15 cellular contexts compared by ENCODE assay signal in the genomic region with DNA sequence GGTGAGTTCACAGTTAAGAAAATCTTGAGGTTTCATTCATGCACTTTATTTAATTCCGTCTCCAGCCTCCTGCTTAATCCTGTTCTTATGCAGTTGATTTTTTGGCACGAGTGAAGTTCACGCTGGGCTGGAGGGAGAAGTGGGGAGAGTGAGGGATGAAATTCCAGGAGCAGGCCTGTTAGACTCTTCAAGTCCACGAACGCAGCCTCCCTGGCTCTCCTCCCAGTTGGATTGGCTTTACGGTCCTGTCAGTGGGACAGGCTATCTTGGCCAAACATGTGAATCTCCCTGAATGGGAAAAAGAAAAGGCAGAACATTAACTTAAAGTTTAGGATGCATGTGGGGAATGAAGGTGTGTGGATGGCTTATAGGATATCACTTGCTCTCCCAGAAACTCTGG.
DNase-seq lines count a peak whose midpoint lies in the region; ATAC-seq and TF ChIP-seq lines count a peak whose summit lies in the region.
"Had no signal": no experiment of that assay in that cellular context is flagged by ENCODE, and none has a peak within 500 bp of the region (broad histone marks: within the 10 kb centered on the region; RNA-seq: fewer than 3 reads in every experiment).

No MANE protein-coding gene starts in this region.

- TF ChIP-seq CTCF in heart left ventricle (IDR thresholded peaks at IDR 0.05) = no peak
- TF ChIP-seq CTCF in psoas muscle (IDR thresholded peaks at IDR 0.05) = no peak
- no peak for TF ChIP-seq CTCF in PC-9 (conservative IDR thresholded peaks at IDR 0.05)

- H3K79me2 ChIP-seq in ACC112 (ENCODE audit: control insufficient read depth, insufficient read depth, low read length, unreplicated experiment) = no peaks in the 10 kb centered on the region
- H3K79me2 ChIP-seq in PC-9 (ENCODE audit: low read depth) = no peaks in the 10 kb centered on the region

- H3K36me3 ChIP-seq in ACC112 (ENCODE audit: insufficient read depth, low read length) (no peaks in the 10 kb centered on the region), heart left ventricle (no peaks in the 10 kb centered on the region), psoas muscle (ENCODE audit: insufficient read depth in 1 of 2, low read depth in 1 of 2) (no peaks in the 10 kb centered on the region), PC-9 (ENCODE audit: low read depth) (no peaks in the 10 kb centered on the region)
- H3K36me3 ChIP-seq: upper lobe of left lung had no signal

- WGBS in heart left ventricle, 4 donors = 12 to 28% (median 23%) methylated on average over 6 of the region's 6 CpGs
- WGBS in psoas muscle, 3 donors = 12 to 30% (median 15%) methylated on average over 6 of the region's 6 CpGs

- H3K4me1 ChIP-seq in ACC112 (ENCODE audit: control insufficient read depth, insufficient read depth, low read length, unreplicated experiment) = peaks cover 47% of the 10 kb centered on the region
- peaks cover 0 to 47% (median 37%) of the 10 kb centered on the region in 12 donors for H3K4me1 ChIP-seq in heart left ventricle
- H3K4me1 ChIP-seq in psoas muscle = peaks cover 5% of the 10 kb centered on the region
- H3K4me1 ChIP-seq in PC-9 (replicated peaks; ENCODE audit: insufficient read depth) = peaks cover 29% of the 10 kb centered on the region
- H3K4me1 ChIP-seq: upper lobe of left lung had no signal

- intact Hi-C loops in heart left ventricle (cut with DNase I) = loop anchor here in 3 of 10 donors (5.0 to 10.0 kb wide), 3 partner anchors 88 to 314 kb away; a partner anchor contains a TSS
- intact Hi-C loops in psoas muscle (cut with DNase I) = no loop called here
- intact Hi-C loops in PC-9 (cut with micrococcal nuclease; ENCODE audit: unreplicated experiment) = loop anchor here (5.0 kb wide), 1 partner anchor 364 kb away; no protein-coding TSS in a partner anchor

- H3K9me3 ChIP-seq in heart left ventricle = peaks cover 0 to 14% (median 5%) of the 10 kb centered on the region in 12 donors
- peaks cover 10% of the 10 kb centered on the region for H3K9me3 ChIP-seq in psoas muscle
- no peaks in the 10 kb centered on the region for H3K9me3 ChIP-seq in PC-9 (ENCODE audit: insufficient read depth, low read depth)

- H3K4me3 ChIP-seq in ACC112 (ENCODE audit: low read depth, low read length) (peak overlapping the region; percentile 38; the same call in 1 of the 2 replicates), heart left ventricle (no peak overlapping the region), psoas muscle (no peak overlapping the region), PC-9 (no peak overlapping the region)
- H3K4me3 ChIP-seq: upper lobe of left lung had no signal

- no peak overlapping the region for H3K4me2 ChIP-seq in PC-9

- POLR2A ChIA-PET in PC-9 (lab: Charles Lee; ENCODE audit: unreplicated experiment) = interaction anchor here (0.6 kb wide), 1 partner anchor 270 kb away, joined by 3 read pairs; no protein-coding TSS in a partner anchor

- CTCF ChIA-PET in PC-9 (lab: Charles Lee) = no interaction called here

- no peak for TF ChIP-seq POLR2A in heart left ventricle (IDR thresholded peaks at IDR 0.05)
- TF ChIP-seq POLR2A in GM18505 (IDR thresholded peaks at IDR 0.05; ENCODE audit: borderline replicate concordance, extremely low read depth, insufficient read depth, insufficient read length) = no peak

- no TSS peak for BruUV-seq in PC-9 (replicated peaks; lab: Mats Ljungman, UMichigan)

- H3K27me3 ChIP-seq in ACC112 (ENCODE audit: insufficient read depth, low read length) (no peaks in the 10 kb centered on the region), heart left ventricle (peaks cover 0 to 3% (median 0%) of the 10 kb centered on the region in 9 donors), psoas muscle (ENCODE audit: insufficient read depth in 3 of 3, low read length in 2 of 3) (no peaks in the 10 kb centered on the region), PC-9 (ENCODE audit: insufficient read depth, low read depth) (peaks cover 8% of the 10 kb centered on the region)
- H3K27me3 ChIP-seq: upper lobe of left lung had no signal

- H2AFZ ChIP-seq in ACC112 (ENCODE audit: low read length, unreplicated experiment) = no peak overlapping the region
- H2AFZ ChIP-seq in PC-9 = no peak overlapping the region

- peak overlapping the region; percentile 91 for H3K27ac ChIP-seq in ACC112 (ENCODE audit: low read depth, low read length)
- peak overlapping the region in 10 of 12 donors; percentile 9 to 71 (median 62) for H3K27ac ChIP-seq in heart left ventricle
- H3K27ac ChIP-seq in psoas muscle = peak overlapping the region; percentile 20
- H3K27ac ChIP-seq in PC-9 = no peak overlapping the region

- no peaks in the 10 kb centered on the region for H4K20me1 ChIP-seq in PC-9 (ENCODE audit: insufficient read depth)

- ATAC-seq in heart left ventricle (peak; percentile 17 to 65 (median 54)), psoas muscle (peak; percentile 21 to 56 (median 44)), HG02610 (IDR thresholded peaks at IDR 0.05; ENCODE audit: unreplicated experiment) (no peak), GM18505 (IDR thresholded peaks at IDR 0.05; ENCODE audit: unreplicated experiment) (no peak)
- ATAC-seq: HCT116 had no signal

- H3F3A ChIP-seq in PC-9 (ENCODE audit: insufficient read depth, low read depth) = 0 out of 2 replicates have a peak, but pooled peaks cover 5% of the 10 kb centered on the region

- peak; percentile 82 for DNase-seq in astrocyte of the hippocampus (ENCODE audit: low read depth, low spot score)
- peak; percentile 68 to 86 (median 79) for DNase-seq in heart left ventricle
- peak; percentile 76 to 83 for DNase-seq in psoas muscle
- DNase-seq in inferior parietal cortex (ENCODE audit: extremely low spot score) = no peak
- DNase-seq in PC-9 = no peak
- DNase-seq: activated CD8-positive, alpha-beta memory T cell treated with anti-CD3 and anti-CD28 coated beads, Interleukin-2, amount 50 U/mL, for 4 hours; DND-41; NCI-H1092 treated with DMSO at 0.1 percent for 48 hours; SHP77 treated with DMSO at 0.1 percent for 48 hours; small intestine; upper lobe of left lung had no signal

- H3K9me2 ChIP-seq in PC-9 (ENCODE audit: insufficient read depth) = no peaks in the 10 kb centered on the region

Comparison
In these comparisons a context has a peak if more than half of its experiments do, and no peak if none do; other contexts are left out.
1. DNase-seq: peak in astrocyte of the hippocampus (single experiment), heart left ventricle (5 of 5) and psoas muscle (2 of 2); none in inferior parietal cortex (single experiment) and PC-9 (0 of 2).
2. ATAC-seq: peak in heart left ventricle (4 of 4) and psoas muscle (4 of 4); none in HG02610 (single experiment) and GM18505 (single experiment).